In the genomic region with DNA sequence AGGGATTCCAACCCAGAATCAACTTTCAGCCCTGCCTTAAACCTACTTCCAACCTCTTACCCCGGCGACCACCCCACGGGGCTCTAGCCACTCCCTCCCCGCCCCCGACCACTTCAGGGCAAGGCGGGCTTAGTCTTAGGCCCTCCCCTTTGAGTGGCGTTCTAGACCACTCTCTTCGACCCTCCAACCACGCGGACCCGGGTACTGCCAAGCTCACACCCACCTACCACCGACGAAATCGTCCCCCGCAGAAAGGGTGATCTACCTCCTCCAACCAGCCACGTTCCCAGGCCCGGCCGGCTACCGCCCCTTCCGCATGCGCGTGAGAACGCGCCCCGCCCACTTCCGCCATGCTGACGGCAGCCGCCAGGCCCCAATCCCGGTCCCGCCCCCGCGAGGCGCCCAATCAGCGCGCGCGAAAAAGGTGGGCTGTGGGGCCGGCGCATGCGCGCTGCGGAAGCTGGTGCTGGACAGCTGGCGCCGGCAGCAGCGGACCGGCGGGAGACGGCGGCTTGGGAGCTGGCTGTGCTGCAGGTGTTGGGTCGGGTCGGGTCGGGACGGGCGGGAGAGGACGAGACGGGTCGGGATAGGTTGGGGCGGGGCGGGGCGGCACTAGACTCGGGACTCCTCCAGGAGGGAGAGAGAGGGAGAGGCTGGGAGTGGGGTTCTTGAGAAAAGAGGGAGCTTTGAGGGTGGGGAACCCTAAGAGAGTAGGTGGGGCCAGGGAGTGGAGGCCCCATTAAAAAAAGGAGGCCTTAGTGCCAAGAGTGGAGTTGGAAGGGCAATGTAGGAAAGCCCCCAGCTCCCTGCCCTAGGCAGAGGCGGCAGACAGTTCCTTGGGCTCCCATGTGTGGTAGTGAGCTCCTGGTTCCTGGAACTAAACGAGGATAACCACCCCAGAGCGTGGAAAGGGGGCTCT, we compare ENCODE assay signal across 8 cellular contexts. TPM values are rescaled to one million over a fixed set of nuclear protein-coding genes. Genes with fewer than 3 reads are reported as not detected.
DNase-seq lines count a peak whose midpoint lies in the region; ATAC-seq, FAIRE-seq and TF ChIP-seq lines count a peak whose summit lies in the region.

A gene with protein sequence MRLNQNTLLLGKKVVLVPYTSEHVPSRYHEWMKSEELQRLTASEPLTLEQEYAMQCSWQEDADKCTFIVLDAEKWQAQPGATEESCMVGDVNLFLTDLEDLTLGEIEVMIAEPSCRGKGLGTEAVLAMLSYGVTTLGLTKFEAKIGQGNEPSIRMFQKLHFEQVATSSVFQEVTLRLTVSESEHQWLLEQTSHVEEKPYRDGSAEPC (minus strand): TSS at position 302 of the 919 bp plus-strand sequence. CDS start 647 bp downstream, outside the sequence.

- TF ChIP-seq POLR2A in GM15510 (IDR thresholded peaks at IDR 0.05; ENCODE audit: borderline replicate concordance, extremely low read depth, insufficient read length) = peak; percentile 87

- H3K27me3 ChIP-seq in right cardiac atrium (ENCODE audit: control insufficient read depth, insufficient read depth) = no peaks in the 10 kb centered on the region

- DNase-seq in NCI-H187 treated with DMSO at 0.1 percent for 48 hours (lab: John Stamatoyannopoulos, UW) (peak; percentile 43), T-helper 2 cell (peak; percentile 96 to 99 (median 98)), right cardiac atrium (peak; percentile 99 to 100 (median 99)), pulmonary artery endothelial cell (ENCODE audit: low read depth, low spot score) (peak; percentile 78), urothelium cell line (ENCODE audit: low spot score) (peak; percentile 100)

- peak; percentile 94 for FAIRE-seq in urothelium cell line (lab: Jason Lieb, UNC)

- no peaks in the 10 kb centered on the region for H3K9me3 ChIP-seq in right cardiac atrium (ENCODE audit: control insufficient read depth, low read length)

- peak within 1 kb of the TSS; percentile 67 for H3K4me3 ChIP-seq in right cardiac atrium (ENCODE audit: low read length)

- intact Hi-C loops in right cardiac atrium (cut with DNase I) = no loop called here

- peaks cover 5% of the 10 kb centered on the region for H3K4me1 ChIP-seq in right cardiac atrium (ENCODE audit: control insufficient read depth, insufficient read depth, low read length)

- under 1% methylated on average over 64 of the region's 64 CpGs for WGBS in right cardiac atrium

- H3K27ac ChIP-seq in angular gyrus (ENCODE audit: low read depth, low read length) (peak within 1 kb of the TSS; percentile 53), right cardiac atrium (ENCODE audit: low read length) (no peak within 1 kb of the TSS)

- ATAC-seq in HG02938 (IDR thresholded peaks at IDR 0.05; ENCODE audit: unreplicated experiment) (peak; percentile 74), right cardiac atrium (peak; percentile 96 to 97)

RNA-seq across cellular contexts. Expression of the gene that starts here (rescaled TPM):
- total RNA-seq in right cardiac atrium = 10 to 100 TPM; 21.7 to 31.1 (median 25.0) TPM
- 16.8 TPM for polyA plus RNA-seq in right cardiac atrium
- 27.0 and 31.3 TPM in 2 replicates for total RNA-seq in pulmonary artery endothelial cell

Comparison
In these comparisons a context has a peak if more than half of its experiments do, and no peak if none do; other contexts are left out.
1. DNase-seq: peak in every context shown above with its lines; median percentile 100 in urothelium cell line; 99 in right cardiac atrium; 98 in T-helper 2 cell; 78 in pulmonary artery endothelial cell; 43 in NCI-H187 treated with DMSO at 0.1 percent for 48 hours.